12 cellular contexts compared by ENCODE assay signal in genomic region chr9:94929373-94929764, GRCh38.
DNase-seq lines count a peak whose midpoint lies in the region; ATAC-seq, FAIRE-seq and TF ChIP-seq lines count a peak whose summit lies in the region.
"Had no signal": no experiment of that assay in that cellular context is flagged by ENCODE, and none has a peak within 500 bp of the region (broad histone marks: within the 10 kb centered on the region; RNA-seq: fewer than 3 reads in every experiment).

No MANE protein-coding gene starts in this region.

- H3K4me1 Mint-ChIP-seq in progenitor cell of endocrine pancreas (ENCODE audit: low read depth) (peaks cover 41% of the 10 kb centered on the region), CD14-positive monocyte (no peaks in the 10 kb centered on the region)
- H3K4me1 Mint-ChIP-seq: activated CD4-positive, alpha-beta T cell treated with anti-CD3 and anti-CD28 coated beads, Interleukin-2, amount 10 ng/mL, durations not matched to agents 24 days and 14 days had no signal

- H3K4me3 ChIP-seq in bronchial epithelial cell (ENCODE audit: low read depth, low read length): no peak overlapping the region
- no peak overlapping the region for H3K4me3 ChIP-seq in heart right ventricle
- H3K4me3 ChIP-seq in mucosa of descending colon: no peak overlapping the region

- TF ChIP-seq CTCF in bronchial epithelial cell (IDR thresholded peaks at IDR 0.05; ENCODE audit: insufficient read depth, low read length, severe bottlenecking) (no peak), heart right ventricle (IDR thresholded peaks at IDR 0.05) (no peak), progenitor cell of endocrine pancreas (IDR thresholded peaks at IDR 0.05; ENCODE audit: unreplicated experiment) (no peak), mucosa of descending colon (IDR thresholded peaks at IDR 0.05) (no peak), CD14-positive monocyte (IDR thresholded peaks at IDR 0.05) (no peak)

- intact Hi-C loops in heart right ventricle (cut with DNase I) (no loop called here), mucosa of descending colon (cut with DNase I, micrococcal nuclease) (loop anchor here in 1 of 2 donors (10.0 kb wide), 1 partner anchor 65 kb away; no protein-coding TSS in a partner anchor), CD14-positive monocyte (cut with micrococcal nuclease) (no loop called here)

- peak overlapping the region in 9 of 10 donors; percentile 5 to 82 (median 74) for H3K27ac ChIP-seq in heart right ventricle

- H3K36me3 Mint-ChIP-seq in progenitor cell of endocrine pancreas (ENCODE audit: insufficient read depth) (peaks cover 9% of the 10 kb centered on the region), CD14-positive monocyte (peaks cover 6 to 16% of the 10 kb centered on the region in 2 donors)

- H3K27ac Mint-ChIP-seq in progenitor cell of endocrine pancreas (peak overlapping the region; percentile 55), CD14-positive monocyte (no peak overlapping the region)
- H3K27ac Mint-ChIP-seq: activated CD4-positive, alpha-beta T cell treated with anti-CD3 and anti-CD28 coated beads, Interleukin-2, amount 10 ng/mL, durations not matched to agents 24 days and 14 days; activated T-helper 2 cell treated with anti-CD3 and anti-CD28 coated beads, Interferon-gamma antibody, Interleukin-2, Interleukin-4, amounts not matched to agents 10 μg/mL and 5 μg/mL and 100 μg/mL, durations not matched to agents 14 hours and 24 hours and 36 hours had no signal

- peak; percentile 77 for FAIRE-seq in bronchial epithelial cell (lab: Jason Lieb, UNC)

- H3K27me3 Mint-ChIP-seq in progenitor cell of endocrine pancreas (no peaks in the 10 kb centered on the region), CD14-positive monocyte (ENCODE audit: low read depth in 3 of 3) (peaks cover 0 to 1% (median under 1%) of the 10 kb centered on the region in 3 donors)
- H3K27me3 Mint-ChIP-seq: activated CD4-positive, alpha-beta T cell treated with anti-CD3 and anti-CD28 coated beads, Interleukin-2, amount 10 ng/mL, durations not matched to agents 24 days and 14 days had no signal

- DNase-seq in HPDE6-E6E7 (ENCODE audit: extremely low spot score) (peak; percentile 84), bronchial epithelial cell (ENCODE audit: low read depth) (peak; percentile 92), heart right ventricle (peak; percentile 68 to 86), progenitor cell of endocrine pancreas (ENCODE audit: low spot score, unreplicated experiment) (no peak), kidney tubule cell (ENCODE audit: low spot score) (no peak), mucosa of descending colon (no peak), CD14-positive monocyte (ENCODE audit: low spot score) (no peak)
- DNase-seq in central memory CD4-positive, alpha-beta T cell: no peak
- DNase-seq: activated CD4-positive, alpha-beta T cell treated with anti-CD3 and anti-CD28 coated beads, Interleukin-2, amount 10 ng/mL, durations not matched to agents 24 days and 14 days; GOT3; NCI-H2171 had no signal

- peak; percentile 75 to 93 (median 86) for ATAC-seq in heart right ventricle
- ATAC-seq in mucosa of descending colon: no peak

- no peaks in the 10 kb centered on the region for H3K36me3 ChIP-seq in bronchial epithelial cell (ENCODE audit: control insufficient read depth, insufficient read depth, low read length)
- peaks cover 0 to 7% (median 0%) of the 10 kb centered on the region in 9 donors for H3K36me3 ChIP-seq in heart right ventricle
- no peaks in the 10 kb centered on the region for H3K36me3 ChIP-seq in mucosa of descending colon (ENCODE audit: low read depth)

- H3K9me3 Mint-ChIP-seq in progenitor cell of endocrine pancreas (ENCODE audit: low read depth) (no peaks in the 10 kb centered on the region), CD14-positive monocyte (peaks cover 0 to 3% (median 1%) of the 10 kb centered on the region in 7 donors)
- H3K9me3 Mint-ChIP-seq: activated CD4-positive, alpha-beta T cell treated with anti-CD3 and anti-CD28 coated beads, Interleukin-2, amount 10 ng/mL, durations not matched to agents 24 days and 14 days; activated T-helper 2 cell treated with anti-CD3 and anti-CD28 coated beads, Interferon-gamma antibody, Interleukin-2, Interleukin-4, amounts not matched to agents 10 μg/mL and 5 μg/mL and 100 μg/mL, durations not matched to agents 14 hours and 24 hours and 36 hours had no signal

- H3K27me3 ChIP-seq in bronchial epithelial cell (ENCODE audit: control insufficient read depth, insufficient read depth, low read length): no peaks in the 10 kb centered on the region
- H3K27me3 ChIP-seq in heart right ventricle: no peaks in the 10 kb centered on the region

- H3K9me3 ChIP-seq in heart right ventricle: no peaks in the 10 kb centered on the region
- no peaks in the 10 kb centered on the region for H3K9me3 ChIP-seq in mucosa of descending colon

- peaks cover 4 to 67% (median 21%) of the 10 kb centered on the region in 9 donors for H3K4me1 ChIP-seq in heart right ventricle
- peaks cover 7% of the 10 kb centered on the region for H3K4me1 ChIP-seq in mucosa of descending colon (ENCODE audit: low read depth)

- H3K4me3 Mint-ChIP-seq in progenitor cell of endocrine pancreas (ENCODE audit: low read depth): no peak overlapping the region
- H3K4me3 Mint-ChIP-seq in CD14-positive monocyte: peak overlapping the region in 1 of 2 donors; percentile 51
- H3K4me3 Mint-ChIP-seq: activated CD4-positive, alpha-beta T cell treated with anti-CD3 and anti-CD28 coated beads, Interleukin-2, amount 10 ng/mL, durations not matched to agents 24 days and 14 days had no signal

- WGBS in heart right ventricle, 2 donors: 71 to 78% methylated on average over 10 of the region's 10 CpGs

Comparison
In these comparisons a context has a peak if more than half of its experiments do, and no peak if none do; other contexts are left out.
1. DNase-seq: peak in HPDE6-E6E7 (single experiment), bronchial epithelial cell (single experiment) and heart right ventricle (2 of 2); none in progenitor cell of endocrine pancreas (single experiment), kidney tubule cell (single experiment), mucosa of descending colon (0 of 3), central memory CD4-positive, alpha-beta T cell (single experiment) and CD14-positive monocyte (single experiment).